ENCODE assay signal across 20 cellular contexts in genomic region chr3:78887029-78887428, GRCh38.
DNase-seq lines count a peak whose midpoint lies in the region; ATAC-seq, FAIRE-seq and TF ChIP-seq lines count a peak whose summit lies in the region.
"Had no signal": no experiment of that assay in that cellular context is flagged by ENCODE, and none has a peak within 500 bp of the region (broad histone marks: within the 10 kb centered on the region; RNA-seq: fewer than 3 reads in every experiment).

No MANE protein-coding gene starts in this region.

- TF ChIP-seq EP300 in HepG2 (IDR thresholded peaks at IDR 0.05; ENCODE audit: low read depth in 2 of 2, low read length in 2 of 2) = no peak
- TF ChIP-seq EP300 in HepG2 (CRISPR knock-in tag; IDR thresholded peaks at IDR 0.05; ENCODE audit: borderline replicate concordance) = no peak
- TF ChIP-seq EP300 in suprapubic skin (IDR thresholded peaks at IDR 0.05) = no peak

- H3K4me1 Mint-ChIP-seq in WTC11 = peaks cover 8% of the 10 kb centered on the region
- H3K4me1 Mint-ChIP-seq: activated B cell treated with CpG ODN at 0.5 μM for 24 hours had no signal

- H3K4me3 ChIP-seq in HepG2 (replicated peaks in 1 of 3; ENCODE audit: insufficient read depth in 1 of 3, low read depth in 2 of 3, low read length in 3 of 3) (no peak overlapping the region), right lobe of liver (no peak overlapping the region), suprapubic skin (no peak overlapping the region)
- H3K4me3 ChIP-seq: hepatocyte, lower lobe of right lung, ovary, upper lobe of left lung had no signal

- H3K36me3 Mint-ChIP-seq in WTC11 = no peaks in the 10 kb centered on the region
- H3K36me3 Mint-ChIP-seq: IgD-negative memory B cell had no signal

- CTCF ChIA-PET in HepG2 (lab: Yijun Ruan, JAX; ENCODE audit: low intra/inter-chr PET ratio, low total read pairs) = no interaction called here
- CTCF ChIA-PET in WTC11 (lab: Charles Lee) = no interaction called here

- H4K20me1 ChIP-seq in HepG2 (ENCODE audit: insufficient read depth, low read length) = no peaks in the 10 kb centered on the region; the same call in 1 of the 2 replicates

- no peak overlapping the region for H3K4me3 Mint-ChIP-seq in WTC11
- H3K4me3 Mint-ChIP-seq: activated B cell treated with CpG ODN at 0.5 μM for 24 hours, IgD-negative memory B cell had no signal

- POLR2A ChIA-PET in HepG2 (lab: Yijun Ruan, JAX) = no interaction called here
- POLR2A ChIA-PET in WTC11 (lab: Charles Lee) = no interaction called here

- intact Hi-C loops in HepG2 (cut with micrococcal nuclease; ENCODE audit: unreplicated experiment) = no loop called here
- intact Hi-C loops in right lobe of liver (cut with DNase I) = no loop called here

- FAIRE-seq in HepG2 (lab: Jason Lieb, UNC) = no peak

- no peaks in the 10 kb centered on the region for H3K9me3 ChIP-seq in HepG2 (ENCODE audit: low read length)
- no peaks in the 10 kb centered on the region for H3K9me3 ChIP-seq in right lobe of liver
- H3K9me3 ChIP-seq in suprapubic skin = no peaks in the 10 kb centered on the region
- H3K9me3 ChIP-seq: lower lobe of right lung, ovary, upper lobe of left lung had no signal

- no peaks in the 10 kb centered on the region for H3K9me3 Mint-ChIP-seq in WTC11

- in situ Hi-C loops in HepG2 (cut with HindIII; ENCODE audit: extremely low pct_ligation_motif_present, low pct_unique_long_range_greater_than_20kb) = no loop called here

- WGBS in HepG2 (ENCODE audit: low lambda C conversion rate) = 88% methylated on average over 1 of the region's 1 CpG
- 82% methylated on average over 1 of the region's 1 CpG for WGBS in right lobe of liver (ENCODE audit: insufficient coverage, low coverage, low lambda C conversion rate, missing lambda C conversion rate)
- WGBS in suprapubic skin = 49% methylated on average over 1 of the region's 1 CpG

- no peaks in the 10 kb centered on the region for H3K27me3 ChIP-seq in HepG2 (ENCODE audit: control insufficient read depth in 1 of 2, insufficient read depth in 2 of 2, low read length in 2 of 2)
- H3K27me3 ChIP-seq in right lobe of liver = no peaks in the 10 kb centered on the region
- no peaks in the 10 kb centered on the region for H3K27me3 ChIP-seq in foreskin keratinocyte
- no peaks in the 10 kb centered on the region for H3K27me3 ChIP-seq in suprapubic skin
- H3K27me3 ChIP-seq: hepatocyte, ovary, upper lobe of left lung had no signal

- no peaks in the 10 kb centered on the region for H3K27me3 Mint-ChIP-seq in WTC11 (ENCODE audit: low read depth)
- H3K27me3 Mint-ChIP-seq: activated B cell treated with CpG ODN at 0.5 μM for 24 hours, IgD-negative memory B cell had no signal

- H3K79me2 ChIP-seq in HepG2 (ENCODE audit: insufficient read depth, low read length) = peaks cover 58% of the 10 kb centered on the region

- TF ChIP-seq CTCF in HepG2 (CRISPR knock-in tag; IDR thresholded peaks at IDR 0.05) (no peak), right lobe of liver (IDR thresholded peaks at IDR 0.05) (no peak), WTC11 (IDR thresholded peaks at IDR 0.05) (no peak), foreskin keratinocyte (conservative IDR thresholded peaks at IDR 0.05) (no peak), suprapubic skin (IDR thresholded peaks at IDR 0.05) (no peak)

- TF ChIP-seq POLR2A in HepG2 (IDR thresholded peaks at IDR 0.05; ENCODE audit: insufficient read depth in 1 of 2, low read depth in 2 of 2, low read length in 2 of 2) (no peak), right lobe of liver (IDR thresholded peaks at IDR 0.05) (no peak), suprapubic skin (IDR thresholded peaks at IDR 0.05) (no peak)

- H3K27ac ChIP-seq in HepG2 (ENCODE audit: extremely low read length, insufficient read depth, low read length) (no peak overlapping the region), right lobe of liver (no peak overlapping the region), foreskin keratinocyte (peak overlapping the region; percentile 57), suprapubic skin (no peak overlapping the region)
- H3K27ac ChIP-seq: hepatocyte, lower lobe of right lung, ovary, upper lobe of left lung had no signal

- H3K9ac ChIP-seq in HepG2 (ENCODE audit: insufficient read depth, low read depth, low read length) = no peak overlapping the region

- no peak for DNase-seq in HepG2 (ENCODE audit: low spot score)
- no peak for DNase-seq in right lobe of liver
- DNase-seq in WTC11 (ENCODE audit: low spot score) = no peak
- DNase-seq in foreskin keratinocyte = peak; percentile 46 to 77
- DNase-seq in suprapubic skin (ENCODE audit: low spot score in 2 of 2) = no peak
- DNase-seq in activated CD8-positive, alpha-beta memory T cell treated with anti-CD3 and anti-CD28 coated beads for 24 hours = no peak
- DNase-seq: activated B cell treated with CpG ODN at 0.5 μM for 24 hours; activated T-cell treated with anti-CD3 and anti-CD28 coated beads, Interleukin-2, amount 50 U/mL, for 1 hour; amygdala; DND-41; effector CD4-positive, alpha-beta T cell; lower lobe of right lung; NCI-H774; ovary; stimulated activated CD4-positive, alpha-beta T cell treated with anti-CD3 and anti-CD28 coated beads, Interleukin-15, amount 100 ng/mL, for 24 hours; upper lobe of left lung had no signal

- no peak overlapping the region for H3K4me2 ChIP-seq in HepG2 (ENCODE audit: low read depth, low read length)
- H3K4me2 ChIP-seq: hepatocyte had no signal

- ATAC-seq in HepG2 = no peak
- no peak for ATAC-seq in right lobe of liver
- no peak for ATAC-seq in WTC11
- peak; percentile 93 for ATAC-seq in foreskin keratinocyte
- ATAC-seq in HG03045 (IDR thresholded peaks at IDR 0.05; ENCODE audit: unreplicated experiment) = no peak
- no peak for ATAC-seq in GM19455 (IDR thresholded peaks at IDR 0.05; ENCODE audit: unreplicated experiment)
- ATAC-seq: lower lobe of right lung had no signal

- no peaks in the 10 kb centered on the region for H3K36me3 ChIP-seq in HepG2 (replicated peaks in 1 of 2; ENCODE audit: control insufficient read depth in 1 of 2, insufficient read depth in 2 of 2, low read length in 2 of 2)
- H3K36me3 ChIP-seq in right lobe of liver = no peaks in the 10 kb centered on the region
- no peaks in the 10 kb centered on the region for H3K36me3 ChIP-seq in suprapubic skin
- H3K36me3 ChIP-seq: lower lobe of right lung, ovary, upper lobe of left lung had no signal

- BruUV-seq in HepG2 (replicated peaks; lab: Mats Ljungman, UMichigan) = no TSS peak

- no peak for TF ChIP-seq RAD21 in HepG2 (CRISPR knock-in tag; IDR thresholded peaks at IDR 0.05)

- H3K27ac Mint-ChIP-seq in WTC11 = peak overlapping the region; percentile 1
- H3K27ac Mint-ChIP-seq: activated B cell treated with CpG ODN at 0.5 μM for 24 hours, IgD-negative memory B cell had no signal

- no peak overlapping the region for H2AFZ ChIP-seq in HepG2 (ENCODE audit: low read length)
- H2AFZ ChIP-seq: hepatocyte had no signal

- H3K4me1 ChIP-seq in HepG2 (ENCODE audit: insufficient read depth, low read length) (peaks cover 50% of the 10 kb centered on the region), right lobe of liver (no peaks in the 10 kb centered on the region), foreskin keratinocyte (peaks cover 15% of the 10 kb centered on the region), suprapubic skin (peaks cover 17% of the 10 kb centered on the region)
- H3K4me1 ChIP-seq: lower lobe of right lung, upper lobe of left lung had no signal

TF ChIP-seq in HepG2, 621 proteins besides CTCF, POLR2A, EP300 and RAD21:
- TF ChIP-seq ZNF660 (CRISPR knock-in tag; IDR thresholded peaks at IDR 0.05; ENCODE audit: borderline replicate concordance, low read depth) (no peak), SAP130 (CRISPR knock-in tag; IDR thresholded peaks at IDR 0.05; ENCODE audit: low read depth) (no peak), ERF (CRISPR knock-in tag; IDR thresholded peaks at IDR 0.05) (no peak), FOSL2 (CRISPR knock-in tag; IDR thresholded peaks at IDR 0.05) (0 out of 2 replicates have a peak, but pooled peaks have one; percentile 28), ZNF276 (CRISPR knock-in tag; IDR thresholded peaks at IDR 0.05; ENCODE audit: low read depth) (no peak)

TF ChIP-seq in WTC11, 78 proteins besides CTCF, POLR2A, EP300 and RAD21 (continues in another document):
- TF ChIP-seq ARID4B (CRISPR knock-in tag; IDR thresholded peaks at IDR 0.05; ENCODE audit: borderline replicate concordance) (no peak), CREM (CRISPR knock-in tag; IDR thresholded peaks at IDR 0.05) (no peak)

Comparison
In these comparisons a context has a peak if more than half of its experiments do, and no peak if none do; other contexts are left out.
1. DNase-seq: peak in foreskin keratinocyte (2 of 2); none in HepG2 (single experiment), right lobe of liver (0 of 3), WTC11 (single experiment), suprapubic skin (0 of 2) and activated CD8-positive, alpha-beta memory T cell treated with anti-CD3 and anti-CD28 coated beads for 24 hours (single experiment).